ENCODE assay signal across 8 cellular contexts in the genomic region with DNA sequence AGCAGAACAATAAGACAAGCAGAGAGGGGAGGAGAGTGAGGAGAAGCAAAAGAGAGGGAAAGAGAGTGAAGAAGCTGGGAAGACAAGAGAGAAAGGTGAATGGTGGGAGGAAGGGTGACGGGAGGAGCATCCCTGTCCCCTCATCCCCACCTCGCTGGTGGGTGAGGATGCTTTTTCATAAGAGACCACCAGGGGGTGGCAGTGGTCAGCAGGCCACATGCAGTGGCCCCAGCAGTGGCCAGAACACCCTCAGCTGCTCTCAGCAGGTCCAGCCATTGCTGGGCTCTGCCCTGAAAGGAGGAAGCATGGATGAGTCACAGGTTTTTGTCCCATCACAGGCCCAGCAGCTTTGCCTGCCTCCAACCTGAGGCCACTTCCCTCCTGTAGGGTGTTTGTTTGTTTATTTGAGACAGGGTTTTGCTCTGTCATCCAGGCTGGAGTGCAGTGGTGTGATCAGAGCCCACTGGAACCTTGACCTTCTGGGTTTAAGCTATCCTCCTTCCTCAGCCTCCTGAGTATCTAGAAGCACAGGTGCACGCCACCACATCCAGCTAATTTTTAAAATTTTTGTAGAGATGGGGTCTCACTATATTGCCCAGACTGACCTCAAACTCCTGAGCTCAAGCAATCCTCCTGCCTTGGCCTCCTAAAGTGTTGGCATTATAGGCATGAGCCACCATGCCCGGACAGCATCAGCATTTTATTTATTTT. TPM values are rescaled to one million over a fixed set of nuclear protein-coding genes. Genes with fewer than 3 reads are reported as not detected.
A peak's percentile ranks its signal among the peaks of the same experiment; 100 is the strongest.
DNase-seq lines count a peak whose midpoint lies in the region; ATAC-seq and TF ChIP-seq lines count a peak whose summit lies in the region.

No MANE protein-coding gene starts in this region.

- no peak overlapping the region for H3K27ac ChIP-seq in Karpas-422 (ENCODE audit: low read length)

- H3K9ac ChIP-seq in Karpas-422 (ENCODE audit: low read length), result no peak overlapping the region

- H2AFZ ChIP-seq in Karpas-422 (ENCODE audit: low read length), result no peak overlapping the region

- H3K4me1 Mint-ChIP-seq in T-helper 1 cell treated with Interleukin-12 subunit alpha and Interleukin-12 subunit beta and Interleukin-4 antibody, amounts not matched to agents 30 μg/mL and 1 μg/mL, for 36 hours (ENCODE audit: low read depth), result peaks cover 53% of the 10 kb centered on the region
- peaks cover 32% of the 10 kb centered on the region for H3K4me1 Mint-ChIP-seq in central memory CD8-positive, alpha-beta T cell

- H3K27me3 ChIP-seq in Karpas-422 (ENCODE audit: low read length), result no peaks in the 10 kb centered on the region
- H3K27me3 ChIP-seq in kidney epithelial cell (ENCODE audit: control insufficient read depth, insufficient read depth, low read length), result no peaks in the 10 kb centered on the region

- H3K27me3 Mint-ChIP-seq in T-helper 1 cell treated with Interleukin-12 subunit alpha and Interleukin-12 subunit beta and Interleukin-4 antibody, amounts not matched to agents 30 μg/mL and 1 μg/mL, for 36 hours (ENCODE audit: low read depth), result no peaks in the 10 kb centered on the region
- no peaks in the 10 kb centered on the region for H3K27me3 Mint-ChIP-seq in central memory CD8-positive, alpha-beta T cell

- peak overlapping the region; percentile 83 for H3K27ac Mint-ChIP-seq in T-helper 1 cell treated with Interleukin-12 subunit alpha and Interleukin-12 subunit beta and Interleukin-4 antibody, amounts not matched to agents 30 μg/mL and 1 μg/mL, for 36 hours
- peak overlapping the region; percentile 27 for H3K27ac Mint-ChIP-seq in central memory CD8-positive, alpha-beta T cell (ENCODE audit: low read depth)

- H3K79me2 ChIP-seq in Karpas-422 (ENCODE audit: low read length), result no peaks in the 10 kb centered on the region

- H3K36me3 ChIP-seq in Karpas-422 (ENCODE audit: insufficient read depth, low read length), result peaks cover 7% of the 10 kb centered on the region
- H3K36me3 ChIP-seq in kidney epithelial cell (ENCODE audit: control insufficient read depth, insufficient read depth, low read length), result no peaks in the 10 kb centered on the region

- no peak overlapping the region for H3K4me3 ChIP-seq in Karpas-422 (ENCODE audit: low read length)
- H3K4me3 ChIP-seq in kidney epithelial cell (ENCODE audit: low read depth, low read length), result no peak overlapping the region

- H3K9me3 Mint-ChIP-seq in T-helper 1 cell treated with Interleukin-12 subunit alpha and Interleukin-12 subunit beta and Interleukin-4 antibody, amounts not matched to agents 30 μg/mL and 1 μg/mL, for 36 hours, result peaks cover 5% of the 10 kb centered on the region
- H3K9me3 Mint-ChIP-seq in central memory CD8-positive, alpha-beta T cell, result no peaks in the 10 kb centered on the region

- no peaks in the 10 kb centered on the region for H3K9me2 ChIP-seq in Karpas-422 (replicated peaks; ENCODE audit: insufficient read depth, low read length)

- H3K36me3 Mint-ChIP-seq in T-helper 1 cell treated with Interleukin-12 subunit alpha and Interleukin-12 subunit beta and Interleukin-4 antibody, amounts not matched to agents 30 μg/mL and 1 μg/mL, for 36 hours (ENCODE audit: low read depth), result peaks cover 18% of the 10 kb centered on the region
- H3K36me3 Mint-ChIP-seq in central memory CD8-positive, alpha-beta T cell (ENCODE audit: insufficient read depth), result peaks cover 5% of the 10 kb centered on the region

- H3K4me1 ChIP-seq in Karpas-422 (ENCODE audit: low read length), result no peaks in the 10 kb centered on the region

- H4K20me1 ChIP-seq in Karpas-422 (ENCODE audit: insufficient read depth, low read depth, low read length), result no peaks in the 10 kb centered on the region

- peak; percentile 25 for DNase-seq in NCI-H1436 (lab: John Stamatoyannopoulos, UW)
- DNase-seq in NCI-H1436 treated with DMSO at 0.1 percent for 48 hours (lab: John Stamatoyannopoulos, UW), result no peak
- DNase-seq in Karpas-422, result peak; percentile 64
- DNase-seq in central memory CD8-positive, alpha-beta T cell (ENCODE audit: low spot score in 2 of 2), result no peak
- DNase-seq in kidney epithelial cell (ENCODE audit: low read depth), result peak; percentile 75
- DNase-seq in stimulated activated CD8-positive, alpha-beta memory T cell treated with anti-CD3 and anti-CD28 coated beads, Interleukin-4, amount 100 ng/mL, for 48 hours, result peak; percentile 71

- no peak overlapping the region for H3K4me2 ChIP-seq in Karpas-422 (ENCODE audit: low read depth, low read length, poor library complexity, severe bottlenecking)

- H3K4me3 Mint-ChIP-seq in T-helper 1 cell treated with Interleukin-12 subunit alpha and Interleukin-12 subunit beta and Interleukin-4 antibody, amounts not matched to agents 30 μg/mL and 1 μg/mL, for 36 hours, result no peak overlapping the region
- H3K4me3 Mint-ChIP-seq in central memory CD8-positive, alpha-beta T cell, result no peak overlapping the region

- H3K9me3 ChIP-seq in Karpas-422 (ENCODE audit: low read length), result peaks cover 9% of the 10 kb centered on the region; the same call in 1 of the 2 replicates

- no peak for ATAC-seq in central memory CD8-positive, alpha-beta T cell (replicated peaks; ENCODE audit: extremely low read depth, poor library complexity, severe bottlenecking)
- no peak for ATAC-seq in GM18909 (IDR thresholded peaks at IDR 0.05; ENCODE audit: poor library complexity, unreplicated experiment)

- peak; percentile 81 for TF ChIP-seq CTCF in kidney epithelial cell (IDR thresholded peaks at IDR 0.05; ENCODE audit: insufficient read depth, low read length, poor library complexity, severe bottlenecking)

RNA-seq across cellular contexts. Expression of a gene that starts 23.9 kb away (rescaled TPM):
- total RNA-seq in Karpas-422 (2014; rRNA removed; shearing (Covaris generic); ENCODE audit: low replicate concordance), result 37.1 and 53.0 TPM in 2 replicates
- 0.04 and 0.68 TPM in 2 replicates for total RNA-seq in kidney epithelial cell

RNA-seq across cellular contexts. Expression of a gene that starts 43.4 kb away (rescaled TPM):
- 84.4 and 105 TPM in 2 replicates for total RNA-seq in Karpas-422 (2014; rRNA removed; shearing (Covaris generic); ENCODE audit: low replicate concordance)
- total RNA-seq in kidney epithelial cell, result 172 and 173 TPM in 2 replicates

Comparison
In these comparisons a context has a peak if more than half of its experiments do, and no peak if none do; other contexts are left out.
1. DNase-seq: peak in NCI-H1436 (single experiment), Karpas-422 (single experiment), kidney epithelial cell (single experiment) and stimulated activated CD8-positive, alpha-beta memory T cell treated with anti-CD3 and anti-CD28 coated beads, Interleukin-4, amount 100 ng/mL, for 48 hours (single experiment); none in NCI-H1436 treated with DMSO at 0.1 percent for 48 hours (single experiment) and central memory CD8-positive, alpha-beta T cell (0 of 2).
2. RNA of a gene that starts 23.9 kb away (total RNA-seq): 37.1 to 53.0 TPM in Karpas-422; 0.04 to 0.68 TPM in kidney epithelial cell; every median in the first group is over 10 times any median in the second.